21 cellular contexts compared by ENCODE assay signal in the genomic region with DNA sequence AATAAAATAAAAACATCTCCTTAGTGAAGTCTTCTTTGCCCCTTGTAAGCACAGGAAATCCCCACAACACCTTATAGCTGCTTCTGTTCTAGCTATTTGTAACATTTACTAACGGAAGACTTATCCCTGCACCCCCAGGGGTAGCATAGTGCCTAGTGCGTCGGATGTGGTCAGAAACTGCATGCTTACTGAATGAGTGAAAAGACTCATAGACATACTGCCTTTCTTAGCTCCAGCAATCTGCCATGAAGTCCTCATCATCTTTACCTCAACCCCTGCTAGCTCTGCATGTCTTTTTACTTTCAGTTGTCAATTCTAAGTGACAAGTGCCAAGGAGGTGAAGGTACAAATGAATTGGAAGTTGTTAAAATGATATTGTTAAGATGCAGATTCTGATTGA. TPM values are rescaled to one million over a fixed set of nuclear protein-coding genes. Genes with fewer than 3 reads are reported as not detected.
DNase-seq lines count a peak whose midpoint lies in the region; ATAC-seq and TF ChIP-seq lines count a peak whose summit lies in the region.
"Had no signal": no experiment of that assay in that cellular context is flagged by ENCODE, and none has a peak within 500 bp of the region (broad histone marks: within the 10 kb centered on the region; RNA-seq: fewer than 3 reads in every experiment).

No MANE protein-coding gene starts in this region.

- H3K4me1 ChIP-seq in fibroblast of lung (ENCODE audit: control insufficient read depth, extremely low read depth, insufficient read depth, low read length): no peaks in the 10 kb centered on the region
- H3K4me1 ChIP-seq: ascending aorta, colonic mucosa, neural progenitor cell, thyroid gland had no signal

- peak in 1 of 2 donors; percentile 92 for ATAC-seq in activated T-cell treated with anti-CD3 and anti-CD28 coated beads, Interleukin-2, amount 50 U/mL, for 72 hours (replicated peaks in 1 of 2)

- H4K20me1 ChIP-seq in fibroblast of lung (ENCODE audit: control insufficient read depth, extremely low read depth, insufficient read depth, low read length): no peaks in the 10 kb centered on the region

- H2AFZ ChIP-seq in fibroblast of lung (ENCODE audit: low read length): no peak overlapping the region
- H2AFZ ChIP-seq: neural progenitor cell had no signal

- no peak overlapping the region for H3K27ac ChIP-seq in fibroblast of lung (ENCODE audit: insufficient read depth, low read length)
- H3K27ac ChIP-seq: ascending aorta, colonic mucosa, neural progenitor cell, thyroid gland had no signal

- peak overlapping the region; percentile 22 for H3K27ac Mint-ChIP-seq in activated T-cell treated with anti-CD3 and anti-CD28 coated beads, Interleukin-2, amount 50 U/mL, for 72 hours
- H3K27ac Mint-ChIP-seq: mesothelial cell of epicardium; neural progenitor cell; T-helper 2 cell treated with Interferon-gamma antibody and Interleukin-4, amounts not matched to agents 5 μg/mL and 100 μg/mL, for 36 hours had no signal

- H3K4me1 Mint-ChIP-seq in activated T-cell treated with anti-CD3 and anti-CD28 coated beads, Interleukin-2, amount 50 U/mL, for 72 hours (ENCODE audit: low read depth): no peaks in the 10 kb centered on the region
- H3K4me1 Mint-ChIP-seq: mesothelial cell of epicardium, neural progenitor cell had no signal

- no peak for TF ChIP-seq CTCF in fibroblast of lung (conservative IDR thresholded peaks at IDR 0.05 in 1 of 2, IDR thresholded peaks at IDR 0.05 in 1 of 2; ENCODE audit: low read depth in 1 of 2, low read length in 2 of 2)

- H3K36me3 ChIP-seq in fibroblast of lung (ENCODE audit: control insufficient read depth, insufficient read depth, low read length): no peaks in the 10 kb centered on the region
- H3K36me3 ChIP-seq: colonic mucosa, neural progenitor cell, thyroid gland had no signal

- H3K36me3 Mint-ChIP-seq in activated T-cell treated with anti-CD3 and anti-CD28 coated beads, Interleukin-2, amount 50 U/mL, for 72 hours (ENCODE audit: insufficient read depth in 2 of 2): no peaks in the 10 kb centered on the region

- peak overlapping the region in 1 of 2 donors; percentile 15 for H3K4me3 Mint-ChIP-seq in activated T-cell treated with anti-CD3 and anti-CD28 coated beads, Interleukin-2, amount 50 U/mL, for 72 hours
- H3K4me3 Mint-ChIP-seq: CD4-positive, alpha-beta memory T cell; mesothelial cell of epicardium; neural progenitor cell; T-helper 2 cell treated with Interferon-gamma antibody and Interleukin-4, amounts not matched to agents 5 μg/mL and 100 μg/mL, for 36 hours had no signal

- H3K9me3 Mint-ChIP-seq in activated T-cell treated with anti-CD3 and anti-CD28 coated beads, Interleukin-2, amount 50 U/mL, for 72 hours: no peaks in the 10 kb centered on the region
- H3K9me3 Mint-ChIP-seq: mesothelial cell of epicardium; neural progenitor cell; T-helper 2 cell treated with Interferon-gamma antibody and Interleukin-4, amounts not matched to agents 5 μg/mL and 100 μg/mL, for 36 hours had no signal

- H3K27me3 Mint-ChIP-seq in activated T-cell treated with anti-CD3 and anti-CD28 coated beads, Interleukin-2, amount 50 U/mL, for 72 hours (ENCODE audit: low read depth): no peaks in the 10 kb centered on the region
- H3K27me3 Mint-ChIP-seq: CD4-positive, alpha-beta memory T cell had no signal

- no peaks in the 10 kb centered on the region for H3K79me2 ChIP-seq in fibroblast of lung (ENCODE audit: control insufficient read depth, insufficient read depth, low read length)

- H3K4me2 ChIP-seq in fibroblast of lung (ENCODE audit: extremely low read depth, insufficient read depth, low read length): no peak overlapping the region
- H3K4me2 ChIP-seq: neural progenitor cell had no signal

- DNase-seq in activated T-cell treated with anti-CD3 and anti-CD28 coated beads, Interleukin-2, amount 50 U/mL, for 72 hours: peak in 1 of 2 donors; percentile 12
- no peak for DNase-seq in activated T-cell treated with anti-CD3 and anti-CD28 coated beads for 4 hours
- peak; percentile 81 for DNase-seq in M059J (ENCODE audit: low read depth)
- DNase-seq in fibroblast of lung (ENCODE audit: low read depth in 2 of 2): peak; percentile 36 to 82
- no peak for DNase-seq in stimulated activated CD4-positive, alpha-beta T cell treated with anti-CD3 and anti-CD28 coated beads, Interleukin-12 subunit alpha, Interleukin-12 subunit beta, amount 100 ng/mL, for 4 hours
- DNase-seq in retina: no peak
- DNase-seq in amygdala (lab: John Stamatoyannopoulos, UW): no peak
- DNase-seq in germinal center (ENCODE audit: low spot score): no peak
- DNase-seq: activated gamma-delta T cell treated with Interleukin-2 at 50 U/mL for 16 hours; CD4-positive, alpha-beta memory T cell; colonic mucosa; NCI-H1092 treated with DMSO at 0.1 percent for 48 hours; NCI-H2081 treated with DMSO at 0.1 percent for 48 hours; NCI-H526; thyroid gland had no signal

- H3K4me3 ChIP-seq in fibroblast of lung (replicated peaks in 1 of 4; ENCODE audit: control extremely low read depth in 1 of 4, insufficient read depth in 1 of 4, low read depth in 3 of 4, low read length in 4 of 4): no peak overlapping the region
- H3K4me3 ChIP-seq: ascending aorta, colonic mucosa, neural progenitor cell, thyroid gland had no signal

- no peaks in the 10 kb centered on the region for H3K27me3 ChIP-seq in fibroblast of lung (ENCODE audit: control insufficient read depth, insufficient read depth, low read length)
- H3K27me3 ChIP-seq: ascending aorta, colonic mucosa, neural progenitor cell, thyroid gland had no signal

- H3K9me3 ChIP-seq in fibroblast of lung (ENCODE audit: control insufficient read depth, insufficient read depth, low read depth, low read length): no peaks in the 10 kb centered on the region
- H3K9me3 ChIP-seq: ascending aorta, colonic mucosa, thyroid gland had no signal

- H3K9ac ChIP-seq in fibroblast of lung (ENCODE audit: insufficient read depth, low read length): no peak overlapping the region
- H3K9ac ChIP-seq: neural progenitor cell had no signal

RNA-seq across cellular contexts. Expression of a gene that starts 12.9 kb away (rescaled TPM):
- 10 to 100 TPM; 12.1 to 13.3 TPM for total RNA-seq in activated T-cell treated with anti-CD3 and anti-CD28 coated beads, Interleukin-2, amount 50 U/mL, for 72 hours
- total RNA-seq in M059J (2014; rRNA removed; shearing (Covaris generic)): 7.2 and 14.1 TPM in 2 replicates
- total RNA-seq in fibroblast of lung: 12.4 and 15.2 TPM in 2 replicates
- 5.6 and 8.2 TPM in 2 replicates for polyA plus RNA-seq in fibroblast of lung
- polyA plus RNA-seq in fibroblast of lung (2012): 6.9 and 11.1 TPM in 2 replicates
- 6.6 and 9.4 TPM in 2 replicates for polyA minus RNA-seq in fibroblast of lung (ENCODE audit: low replicate concordance)

RNA-seq across cellular contexts. Expression of a gene that starts 33.3 kb away (rescaled TPM):
- 1 to 10 TPM; 1.1 to 3.4 TPM for total RNA-seq in activated T-cell treated with anti-CD3 and anti-CD28 coated beads, Interleukin-2, amount 50 U/mL, for 72 hours
- 2.1 and 2.8 TPM in 2 replicates for total RNA-seq in M059J (2014; rRNA removed; shearing (Covaris generic))
- total RNA-seq in fibroblast of lung: 2.3 and 5.4 TPM in 2 replicates
- 7.6 and 16.6 TPM in 2 replicates for polyA plus RNA-seq in fibroblast of lung
- 6.1 and 14.0 TPM in 2 replicates for polyA plus RNA-seq in fibroblast of lung (2012)
- 1.7 and 21.8 TPM in 2 replicates for polyA minus RNA-seq in fibroblast of lung (ENCODE audit: low replicate concordance)

RNA-seq across cellular contexts. Expression of a gene that starts 45.3 kb away (rescaled TPM):
- total RNA-seq in activated T-cell treated with anti-CD3 and anti-CD28 coated beads, Interleukin-2, amount 50 U/mL, for 72 hours: 10 to 100 TPM; 63.4 to 66.3 TPM
- 15.2 and 21.8 TPM in 2 replicates for total RNA-seq in M059J (2014; rRNA removed; shearing (Covaris generic))
- total RNA-seq in fibroblast of lung: 21.3 and 36.0 TPM in 2 replicates
- 107 and 151 TPM in 2 replicates for polyA plus RNA-seq in fibroblast of lung
- 42.1 and 67.8 TPM in 2 replicates for polyA plus RNA-seq in fibroblast of lung (2012)
- polyA minus RNA-seq in fibroblast of lung (ENCODE audit: low replicate concordance): 210 and 265 TPM in 2 replicates

RNA-seq across cellular contexts. Expression of a gene that starts 55.1 kb away (rescaled TPM):
- under 1 TPM; 0.22 to 0.30 TPM for total RNA-seq in activated T-cell treated with anti-CD3 and anti-CD28 coated beads, Interleukin-2, amount 50 U/mL, for 72 hours
- 0.02 TPM in 1 of 2 replicates, not detected in the other for total RNA-seq in M059J (2014; rRNA removed; shearing (Covaris generic))
- under 0.01 and 0.17 TPM in 2 replicates for total RNA-seq in fibroblast of lung
- polyA plus RNA-seq in fibroblast of lung: 0.01 and 0.02 TPM in 2 replicates
- polyA plus RNA-seq in fibroblast of lung (2012): not detected in 2 replicates
- polyA minus RNA-seq in fibroblast of lung (ENCODE audit: low replicate concordance): not detected in 2 replicates
- total RNA-seq: A673, ascending aorta, fibroblast of villous mesenchyme had no signal

Comparison
In these comparisons a context has a peak if more than half of its experiments do, and no peak if none do; other contexts are left out.
1. DNase-seq: peak in M059J (single experiment) and fibroblast of lung (2 of 2); none in activated T-cell treated with anti-CD3 and anti-CD28 coated beads for 4 hours (single experiment), stimulated activated CD4-positive, alpha-beta T cell treated with anti-CD3 and anti-CD28 coated beads, Interleukin-12 subunit alpha, Interleukin-12 subunit beta, amount 100 ng/mL, for 4 hours (single experiment), retina (single experiment), amygdala (0 of 56) and germinal center (single experiment).